In the genomic region with DNA sequence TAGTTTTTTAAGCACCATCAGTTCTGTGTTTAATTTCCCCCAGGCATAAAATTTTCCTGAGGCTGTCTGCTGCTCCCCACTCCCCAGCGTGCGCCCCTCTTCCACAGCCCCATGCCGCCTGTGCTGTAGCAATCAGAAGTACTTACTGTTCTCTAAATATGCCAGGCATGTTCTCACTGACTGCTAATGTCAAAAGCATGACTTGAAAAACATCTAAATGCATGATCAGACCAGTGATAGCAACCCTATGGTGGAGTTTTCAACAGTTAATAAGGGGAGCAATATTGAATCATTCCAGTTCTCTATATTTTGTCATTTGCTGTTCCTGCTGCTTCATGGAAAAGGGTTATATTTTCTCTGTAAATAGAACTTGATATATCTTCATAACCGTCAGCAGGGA, we compare ENCODE assay signal across 24 cellular contexts.
"Had no signal": no experiment of that assay in that cellular context is flagged by ENCODE, and none has a peak within 500 bp of the region (broad histone marks: within the 10 kb centered on the region; RNA-seq: fewer than 3 reads in every experiment).

No MANE protein-coding gene starts in this region.

- H3K27me3 Mint-ChIP-seq: activated B cell treated with CpG ODN at 0.5 μM for 24 hours; activated CD4-positive, alpha-beta T cell treated with anti-CD3 and anti-CD28 coated beads for 36 hours; brain had no signal

- H3K27ac ChIP-seq: coronary artery, esophagus squamous epithelium, gastroesophageal sphincter, sigmoid colon, spleen had no signal

- H3K4me3 ChIP-seq: coronary artery, esophagus squamous epithelium, gastroesophageal sphincter, sigmoid colon, spleen, tibial artery had no signal

- H3K36me3 ChIP-seq: esophagus squamous epithelium, gastroesophageal sphincter, sigmoid colon, spleen, tibial artery had no signal

- H3K9me3 ChIP-seq: esophagus squamous epithelium, gastroesophageal sphincter, sigmoid colon, spleen, tibial artery had no signal

- H3K27ac Mint-ChIP-seq: activated B cell treated with CpG ODN at 0.5 μM for 24 hours; activated CD4-positive, alpha-beta T cell treated with anti-CD3 and anti-CD28 coated beads for 36 hours; activated naive CD4-positive, alpha-beta T cell treated with anti-CD3 and anti-CD28 coated beads for 36 hours; activated T-helper 2 cell treated with anti-CD3 and anti-CD28 coated beads, Interferon-gamma antibody, Interleukin-2, Interleukin-4, amounts not matched to agents 10 μg/mL and 5 μg/mL and 100 μg/mL, durations not matched to agents 14 hours and 24 hours and 36 hours; brain; T-helper 1 cell treated with Interleukin-12 subunit alpha and Interleukin-12 subunit beta and Interleukin-4 antibody, amounts not matched to agents 30 μg/mL and 1 μg/mL, for 36 hours had no signal

- H3K36me3 Mint-ChIP-seq: brain had no signal

- H3K4me1 ChIP-seq: esophagus squamous epithelium, spleen had no signal

- H3K4me1 Mint-ChIP-seq: activated B cell treated with CpG ODN at 0.5 μM for 24 hours; activated CD4-positive, alpha-beta T cell treated with anti-CD3 and anti-CD28 coated beads for 36 hours; brain had no signal

- H3K4me3 Mint-ChIP-seq: activated B cell treated with CpG ODN at 0.5 μM for 24 hours; activated CD4-positive, alpha-beta T cell treated with anti-CD3 and anti-CD28 coated beads for 36 hours; activated naive CD4-positive, alpha-beta T cell treated with anti-CD3 and anti-CD28 coated beads for 36 hours; activated T-cell treated with anti-CD3 and anti-CD28 coated beads, Interleukin-2, amount 50 U/mL, for 4 hours; brain; T-helper 1 cell treated with Interleukin-12 subunit alpha and Interleukin-12 subunit beta and Interleukin-4 antibody, amounts not matched to agents 30 μg/mL and 1 μg/mL, for 36 hours had no signal

- DNase-seq: activated B cell treated with CpG ODN at 0.5 μM for 24 hours; activated CD4-positive, alpha-beta T cell treated with anti-CD3 and anti-CD28 coated beads for 36 hours; activated CD4-positive, alpha-beta T cell treated with anti-CD3 and anti-CD28 coated beads, Interleukin-2, amount 50 U/mL, for 48 hours; activated CD8-positive, alpha-beta memory T cell treated with anti-CD3 and anti-CD28 coated beads, Interleukin-2, amount 50 U/mL, for 48 hours; activated naive CD4-positive, alpha-beta T cell treated with anti-CD3 and anti-CD28 coated beads for 36 hours; activated T-cell treated with anti-CD3 and anti-CD28 coated beads, Interleukin-2, amount 50 U/mL, for 4 hours; anterior cingulate cortex; central memory CD4-positive, alpha-beta T cell; esophagus squamous epithelium; head of caudate nucleus; hypothalamus; nucleus accumbens; posterior cingulate gyrus; sigmoid colon; spleen; stimulated activated CD4-positive, alpha-beta T cell treated with anti-CD3 and anti-CD28 coated beads, Interleukin-4, amount 100 ng/mL, for 24 hours; stimulated activated naive CD4-positive, alpha-beta T cell treated with Interleukin-2 at 50 U/mL for 16 hours; substantia nigra; tibial artery had no signal

- H3K9me3 Mint-ChIP-seq: activated B cell treated with CpG ODN at 0.5 μM for 24 hours; activated naive CD4-positive, alpha-beta T cell treated with anti-CD3 and anti-CD28 coated beads for 36 hours; activated T-cell treated with anti-CD3 and anti-CD28 coated beads, Interleukin-2, amount 50 U/mL, for 4 hours; activated T-helper 2 cell treated with anti-CD3 and anti-CD28 coated beads, Interferon-gamma antibody, Interleukin-2, Interleukin-4, amounts not matched to agents 10 μg/mL and 5 μg/mL and 100 μg/mL, durations not matched to agents 14 hours and 24 hours and 36 hours; T-helper 1 cell treated with Interleukin-12 subunit alpha and Interleukin-12 subunit beta and Interleukin-4 antibody, amounts not matched to agents 30 μg/mL and 1 μg/mL, for 36 hours had no signal

- H3K27me3 ChIP-seq: esophagus squamous epithelium, gastroesophageal sphincter, sigmoid colon, spleen, tibial artery had no signal
